In the genomic region with DNA sequence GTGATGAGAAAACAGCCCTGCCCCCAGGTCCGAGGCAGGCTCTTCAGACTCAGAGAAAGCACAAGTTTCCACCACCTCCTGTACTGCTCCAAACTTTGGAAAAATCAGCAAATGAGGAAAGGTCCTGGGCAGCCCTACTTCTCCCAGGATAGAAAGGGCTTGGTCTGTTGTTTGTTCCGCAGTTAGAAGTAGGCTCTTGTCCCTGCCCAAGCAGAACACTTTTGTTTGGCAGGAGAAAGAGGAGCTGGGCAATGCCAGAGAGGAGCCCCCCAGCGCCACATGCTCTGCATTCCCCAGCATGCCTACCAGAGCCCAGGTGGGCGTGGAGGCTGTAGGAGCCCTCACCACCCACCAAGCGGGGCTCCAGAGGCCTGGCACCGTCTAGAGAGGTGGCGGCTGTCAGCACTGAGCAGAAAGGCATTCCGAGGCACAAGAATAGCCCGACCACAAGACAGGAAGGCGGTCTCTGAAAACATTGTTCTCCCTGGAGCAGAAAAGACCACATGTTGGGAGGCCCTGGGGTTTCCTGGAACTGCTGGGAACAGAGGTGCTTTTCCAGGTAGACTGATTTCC, we compare ENCODE assay signal across 21 cellular contexts.
"Had no signal": no experiment of that assay in that cellular context is flagged by ENCODE, and none has a peak within 500 bp of the region (broad histone marks: within the 10 kb centered on the region; RNA-seq: fewer than 3 reads in every experiment).

No MANE protein-coding gene starts in this region.

- H3K4me1 ChIP-seq: colonic mucosa, foreskin keratinocyte, lower lobe of right lung, pancreas, right lobe of liver, spleen, testis had no signal

- H3K27ac ChIP-seq: colonic mucosa, foreskin keratinocyte, lower lobe of right lung, pancreas, right lobe of liver, spleen, testis had no signal

- DNase-seq: colonic mucosa; dermis blood vessel endothelial cell; erythroblast; foreskin keratinocyte; head of caudate nucleus; hypothalamus; kidney glomerular epithelial cell; lower lobe of right lung; naive B cell; occipital lobe; pancreas; right lobe of liver; spleen; stimulated activated CD4-positive, alpha-beta T cell treated with anti-CD3 and anti-CD28 coated beads, Interleukin-15, amount 100 ng/mL, for 24 hours; stimulated activated CD4-positive, alpha-beta T cell treated with anti-CD3 and anti-CD28 coated beads, Interleukin-1b, Interleukin-23, amount 100 ng/mL, for 48 hours; stimulated activated CD4-positive, alpha-beta T cell treated with anti-CD3 and anti-CD28 coated beads, Interleukin-4, amount 100 ng/mL, for 24 hours; stimulated activated naive B cell treated with anti-CD40 and anti-IgM and Interleukin-4, amounts not matched to agents 10 μg/mL and 1 μg/mL and 100 μg/mL, for 72 hours; stimulated activated naive CD8-positive, alpha-beta T cell treated with anti-CD3 and anti-CD28 coated beads, Interleukin-15, amount 100 ng/mL, for 72 hours; testis; trophoblast cell had no signal

- ATAC-seq: foreskin keratinocyte; left lobe of liver; lower lobe of right lung; pancreas; right lobe of liver; stimulated activated naive B cell treated with anti-CD40 and anti-IgM and Interleukin-4, amounts not matched to agents 10 μg/mL and 1 μg/mL and 100 μg/mL, for 72 hours; stimulated activated naive CD8-positive, alpha-beta T cell treated with anti-CD3 and anti-CD28 coated beads, Interleukin-15, amount 100 ng/mL, for 72 hours had no signal

- H3K36me3 ChIP-seq: colonic mucosa, lower lobe of right lung, pancreas, right lobe of liver, spleen had no signal

- H3K9me3 ChIP-seq: colonic mucosa, lower lobe of right lung, pancreas, right lobe of liver, testis had no signal

- H3K4me3 ChIP-seq: colonic mucosa, lower lobe of right lung, pancreas, right lobe of liver, spleen, testis had no signal

- H3K27me3 ChIP-seq: colonic mucosa, pancreas, right lobe of liver, testis had no signal
